In genomic region chr7:121383235-121383634, GRCh38 we compare ENCODE assay signal across 13 cellular contexts. TPM values are rescaled to one million over a fixed set of nuclear protein-coding genes. Genes with fewer than 3 reads are reported as not detected.
"Had no signal": no experiment of that assay in that cellular context is flagged by ENCODE, and none has a peak within 500 bp of the region (broad histone marks: within the 10 kb centered on the region; RNA-seq: fewer than 3 reads in every experiment).

No MANE protein-coding gene starts in this region.

- H3K4me3 ChIP-seq: gastroesophageal sphincter, transverse colon had no signal

- H3K27me3 ChIP-seq: brain microvascular endothelial cell, gastroesophageal sphincter, transverse colon had no signal

- H3K27me3 Mint-ChIP-seq: activated naive CD4-positive, alpha-beta T cell treated with anti-CD3 and anti-CD28 coated beads, Interleukin-2, amount 10 ng/mL, durations not matched to agents 7 days and 5 days; effector memory CD8-positive, alpha-beta T cell had no signal

- DNase-seq: activated CD4-positive, alpha-beta T cell treated with anti-CD3 and anti-CD28 coated beads for 48 hours; activated naive CD4-positive, alpha-beta T cell treated with anti-CD3 and anti-CD28 coated beads, Interleukin-2, amount 10 ng/mL, durations not matched to agents 7 days and 5 days; amniotic stem cell; brain microvascular endothelial cell; effector memory CD8-positive, alpha-beta T cell; kidney; retina; T-helper 9 cell; transverse colon had no signal

- H3K27ac ChIP-seq: brain microvascular endothelial cell, gastroesophageal sphincter had no signal

- ATAC-seq: effector memory CD8-positive, alpha-beta T cell; gastroesophageal sphincter had no signal

- H3K36me3 ChIP-seq: transverse colon had no signal

- H3K9me3 ChIP-seq: gastroesophageal sphincter, transverse colon had no signal

- H3K9me3 Mint-ChIP-seq: activated naive CD4-positive, alpha-beta T cell treated with anti-CD3 and anti-CD28 coated beads, Interleukin-2, amount 10 ng/mL, durations not matched to agents 7 days and 5 days; activated T-helper 2 cell treated with anti-CD3 and anti-CD28 coated beads, Interferon-gamma antibody, Interleukin-2, Interleukin-4, amounts not matched to agents 10 μg/mL and 5 μg/mL and 100 μg/mL, durations not matched to agents 14 hours and 24 hours and 36 hours; effector memory CD8-positive, alpha-beta T cell had no signal

- H3K4me3 Mint-ChIP-seq: activated naive CD4-positive, alpha-beta T cell treated with anti-CD3 and anti-CD28 coated beads, Interleukin-2, amount 10 ng/mL, durations not matched to agents 7 days and 5 days; effector memory CD8-positive, alpha-beta T cell had no signal

- H3K27ac Mint-ChIP-seq: activated naive CD4-positive, alpha-beta T cell treated with anti-CD3 and anti-CD28 coated beads, Interleukin-2, amount 10 ng/mL, durations not matched to agents 7 days and 5 days; activated T-helper 2 cell treated with anti-CD3 and anti-CD28 coated beads, Interferon-gamma antibody, Interleukin-2, Interleukin-4, amounts not matched to agents 10 μg/mL and 5 μg/mL and 100 μg/mL, durations not matched to agents 14 hours and 24 hours and 36 hours; effector memory CD8-positive, alpha-beta T cell had no signal

RNA-seq across cellular contexts. Expression of gene WNT16, which starts 54.4 kb away (rescaled TPM):
- total RNA-seq: activated T-helper 2 cell treated with anti-CD3 and anti-CD28 coated beads, Interferon-gamma antibody, Interleukin-2, Interleukin-4, amounts not matched to agents 10 μg/mL and 5 μg/mL and 100 μg/mL, durations not matched to agents 14 hours and 24 hours and 36 hours; epithelial cell of proximal tubule; kidney; liver had no signal
- polyA plus RNA-seq: liver had no signal
